Comparison of ENCODE assay signal across 8 cellular contexts in the genomic region with DNA sequence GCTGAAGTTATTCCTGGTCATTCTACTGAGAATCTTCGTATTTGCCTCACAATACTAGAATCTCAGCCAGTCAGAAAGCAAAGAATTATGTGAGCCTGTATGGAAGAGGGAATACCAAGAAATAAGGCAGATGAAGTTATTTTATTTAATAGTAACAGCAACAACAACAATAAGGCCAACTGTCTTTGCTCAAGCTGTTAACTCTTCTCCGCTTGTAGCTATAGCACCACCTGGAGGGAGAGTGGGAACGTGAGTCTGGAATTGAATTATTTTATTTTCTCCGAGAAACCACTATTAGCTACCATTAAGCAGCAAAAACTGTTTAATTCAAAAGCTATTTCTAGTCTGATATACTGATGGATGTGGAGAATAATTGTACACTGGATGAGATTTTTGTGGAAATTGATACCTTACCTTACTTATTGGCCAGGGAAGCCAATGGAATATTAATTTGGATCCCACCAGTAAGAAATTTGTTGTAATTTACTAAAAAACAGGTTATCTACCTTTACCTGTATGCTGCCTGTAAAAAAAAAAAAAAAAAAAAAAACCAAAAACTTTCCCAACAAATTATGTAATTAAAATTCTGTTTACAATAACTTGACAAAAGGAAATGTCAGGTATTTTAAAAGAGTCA. TPM values are rescaled to one million over a fixed set of nuclear protein-coding genes. Genes with fewer than 3 reads are reported as not detected.
DNase-seq lines count a peak whose midpoint lies in the region; TF ChIP-seq lines count a peak whose summit lies in the region.

No MANE protein-coding gene starts in this region.

- no peak overlapping the region for H3K4me3 ChIP-seq in prostate gland

- no peaks in the 10 kb centered on the region for H3K27me3 ChIP-seq in prostate gland (replicated peaks; ENCODE audit: insufficient read depth)

- no peak overlapping the region for H3K27ac Mint-ChIP-seq in activated CD4-positive, alpha-beta T cell treated with anti-CD3 and anti-CD28 coated beads, Interleukin-2, amount 10 ng/mL, durations not matched to agents 7 days and 5 days
- peak overlapping the region; percentile 2 for H3K27ac Mint-ChIP-seq in glutamatergic neuron (ENCODE audit: unreplicated experiment)

- DNase-seq in EH (ENCODE audit: low read depth): peak; percentile 65
- DNase-seq in NCI-H1417 treated with DMSO at 0.1 percent for 48 hours (lab: John Stamatoyannopoulos, UW): peak; percentile 29
- DNase-seq in activated CD4-positive, alpha-beta T cell treated with anti-CD3 and anti-CD28 coated beads, Interleukin-2, amount 10 ng/mL, durations not matched to agents 7 days and 5 days: peak; percentile 11
- DNase-seq in glutamatergic neuron: peak; percentile 24
- DNase-seq in prostate gland (ENCODE audit: low spot score): peak; percentile 35
- no peak for DNase-seq in GOT3 (lab: John Stamatoyannopoulos, UW)
- no peak for DNase-seq in GM19238 (ENCODE audit: insufficient read length, low spot score)

- H3K27ac ChIP-seq in 22Rv1 (no peak overlapping the region), prostate gland (no peak overlapping the region)

- 32% methylated on average over 4 of the region's 4 CpGs for WGBS in prostate gland

- POLR2A ChIA-PET in activated CD4-positive, alpha-beta T cell treated with anti-CD3 and anti-CD28 coated beads, Interleukin-2, amount 10 ng/mL, durations not matched to agents 7 days and 5 days (lab: Charles Lee): no interaction called here

- H3K4me3 Mint-ChIP-seq in activated CD4-positive, alpha-beta T cell treated with anti-CD3 and anti-CD28 coated beads, Interleukin-2, amount 10 ng/mL, durations not matched to agents 7 days and 5 days: no peak overlapping the region
- H3K4me3 Mint-ChIP-seq in glutamatergic neuron (ENCODE audit: unreplicated experiment): no peak overlapping the region

- peaks cover 1% of the 10 kb centered on the region for H3K9me3 Mint-ChIP-seq in activated CD4-positive, alpha-beta T cell treated with anti-CD3 and anti-CD28 coated beads, Interleukin-2, amount 10 ng/mL, durations not matched to agents 7 days and 5 days
- no peaks in the 10 kb centered on the region for H3K9me3 Mint-ChIP-seq in glutamatergic neuron (ENCODE audit: unreplicated experiment)

- no peak for TF ChIP-seq POLR2A in prostate gland (IDR thresholded peaks at IDR 0.05)

- no peaks in the 10 kb centered on the region for H3K4me1 ChIP-seq in prostate gland (replicated peaks)

- peak; percentile 88 for TF ChIP-seq CTCF in 22Rv1 (IDR thresholded peaks at IDR 0.05)
- TF ChIP-seq CTCF in glutamatergic neuron (IDR thresholded peaks at IDR 0.05; ENCODE audit: partially characterized antibody, unreplicated experiment): peak; percentile 55
- peak; percentile 49 to 84 (median 76) for TF ChIP-seq CTCF in prostate gland (IDR thresholded peaks at IDR 0.05)

- H3K9me3 ChIP-seq in prostate gland: no peaks in the 10 kb centered on the region

- no peaks in the 10 kb centered on the region for H3K4me1 Mint-ChIP-seq in activated CD4-positive, alpha-beta T cell treated with anti-CD3 and anti-CD28 coated beads, Interleukin-2, amount 10 ng/mL, durations not matched to agents 7 days and 5 days
- peaks cover 3% of the 10 kb centered on the region for H3K4me1 Mint-ChIP-seq in glutamatergic neuron (ENCODE audit: low read depth, unreplicated experiment)

- H3K27me3 Mint-ChIP-seq in activated CD4-positive, alpha-beta T cell treated with anti-CD3 and anti-CD28 coated beads, Interleukin-2, amount 10 ng/mL, durations not matched to agents 7 days and 5 days: no peaks in the 10 kb centered on the region
- peaks cover 2% of the 10 kb centered on the region for H3K27me3 Mint-ChIP-seq in glutamatergic neuron (ENCODE audit: unreplicated experiment)

- intact Hi-C loops in prostate gland (cut with DNase I): loop anchor here (10.0 kb wide), 1 partner anchor 100 kb away; a partner anchor contains a TSS

- peaks cover 0 to 4% of the 10 kb centered on the region in 2 donors for H3K36me3 ChIP-seq in prostate gland

- CTCF ChIA-PET in activated CD4-positive, alpha-beta T cell treated with anti-CD3 and anti-CD28 coated beads, Interleukin-2, amount 10 ng/mL, durations not matched to agents 7 days and 5 days (lab: Charles Lee): interaction anchor here (0.6 to 1.2 kb wide), 3 partner anchors 18 to 47 kb away, joined by 3 read pairs; no protein-coding TSS in a partner anchor

- peaks cover 29% of the 10 kb centered on the region for H3K36me3 Mint-ChIP-seq in activated CD4-positive, alpha-beta T cell treated with anti-CD3 and anti-CD28 coated beads, Interleukin-2, amount 10 ng/mL, durations not matched to agents 7 days and 5 days (ENCODE audit: low read depth)
- H3K36me3 Mint-ChIP-seq in glutamatergic neuron (ENCODE audit: unreplicated experiment): peaks cover 1% of the 10 kb centered on the region

RNA-seq across cellular contexts. Expression of a gene that starts 50.1 kb away (rescaled TPM):
- total RNA-seq in activated CD4-positive, alpha-beta T cell treated with anti-CD3 and anti-CD28 coated beads, Interleukin-2, amount 10 ng/mL, durations not matched to agents 7 days and 5 days: 10 to 100 TPM; 11.2 to 13.5 TPM
- total RNA-seq in glutamatergic neuron (ENCODE audit: unreplicated experiment) (4.1 TPM), prostate gland (10 to 100 TPM in 1 of 2 donors, 1 to 10 TPM in 1; 4.5 to 18.8 TPM)

Comparison
In these comparisons a context has a peak if more than half of its experiments do, and no peak if none do; other contexts are left out.
1. DNase-seq: peak in EH (single experiment), NCI-H1417 treated with DMSO at 0.1 percent for 48 hours (single experiment), activated CD4-positive, alpha-beta T cell treated with anti-CD3 and anti-CD28 coated beads, Interleukin-2, amount 10 ng/mL, durations not matched to agents 7 days and 5 days (single experiment), glutamatergic neuron (single experiment) and prostate gland (single experiment); none in GOT3 (single experiment) and GM19238 (single experiment).
2. Peak in every context shown above with its lines, with median percentiles within 50 percentile points of each other: CTCF ChIP-seq.